In genomic region chr5:37275521-37275920, GRCh38 we compare ENCODE assay signal across 35 cellular contexts.
"Had no signal": no experiment of that assay in that cellular context is flagged by ENCODE, and none has a peak within 500 bp of the region (broad histone marks: within the 10 kb centered on the region; RNA-seq: fewer than 3 reads in every experiment).

No MANE protein-coding gene starts in this region.

- H3K4me3 ChIP-seq: adrenal gland, body of pancreas, breast epithelium had no signal

- H3K36me3 ChIP-seq: adrenal gland, brain microvascular endothelial cell, breast epithelium had no signal

- H3K27ac Mint-ChIP-seq: activated B cell treated with CpG ODN at 0.5 μM for 24 hours; activated CD4-positive, alpha-beta memory T cell treated with anti-CD3 and anti-CD28 coated beads for 36 hours; activated CD4-positive, alpha-beta T cell treated with anti-CD3 and anti-CD28 coated beads, Interleukin-2, amount 10 ng/mL, durations not matched to agents 24 days and 14 days; activated CD8-positive, alpha-beta T cell treated with anti-CD3 and anti-CD28 coated beads for 36 hours; activated naive CD4-positive, alpha-beta T cell treated with anti-CD3 and anti-CD28 coated beads for 36 hours; activated naive CD4-positive, alpha-beta T cell treated with anti-CD3 and anti-CD28 coated beads, Interleukin-2, amount 50 U/mL, for 72 hours; activated naive CD8-positive, alpha-beta T cell treated with anti-CD3 and anti-CD28 coated beads for 36 hours; activated T-cell treated with anti-CD3 and anti-CD28 coated beads, Interleukin-2, amount 50 U/mL, for 72 hours; activated T-helper 1 cell treated with anti-CD3 and anti-CD28 coated beads, Interleukin-12 subunit alpha, Interleukin-12 subunit beta, Interleukin-2, Interleukin-4 antibody, amounts not matched to agents 30 ng/mL and 10 ng/mL and 1 ng/mL, durations not matched to agents 14 hours and 24 hours and 36 hours; activated T-helper 17 cell treated with anti-CD3 and anti-CD28 coated beads, Interleukin-2, amount 50 U/mL, for 72 hours; T-helper 1 cell treated with Interleukin-12 subunit alpha and Interleukin-12 subunit beta and Interleukin-4 antibody, amounts not matched to agents 30 μg/mL and 1 μg/mL, for 36 hours; T-helper 2 cell treated with Interferon-gamma antibody and Interleukin-4, amounts not matched to agents 5 μg/mL and 100 μg/mL, for 36 hours had no signal

- H3K27me3 ChIP-seq: adrenal gland, body of pancreas, brain microvascular endothelial cell, breast epithelium had no signal

- H3K27ac ChIP-seq: adrenal gland, body of pancreas, brain microvascular endothelial cell, breast epithelium, VCaP had no signal

- H3K4me3 Mint-ChIP-seq: activated B cell treated with CpG ODN at 0.5 μM for 24 hours; activated CD4-positive, alpha-beta memory T cell treated with anti-CD3 and anti-CD28 coated beads for 36 hours; activated CD4-positive, alpha-beta T cell treated with anti-CD3 and anti-CD28 coated beads, Interleukin-2, amount 10 ng/mL, durations not matched to agents 24 days and 14 days; activated CD8-positive, alpha-beta T cell treated with anti-CD3 and anti-CD28 coated beads for 36 hours; activated naive CD4-positive, alpha-beta T cell treated with anti-CD3 and anti-CD28 coated beads for 36 hours; activated naive CD8-positive, alpha-beta T cell treated with anti-CD3 and anti-CD28 coated beads for 36 hours; activated T-cell treated with anti-CD3 and anti-CD28 coated beads, Interleukin-2, amount 50 U/mL, for 4 hours; activated T-cell treated with anti-CD3 and anti-CD28 coated beads, Interleukin-2, amount 50 U/mL, for 72 hours; activated T-helper 1 cell treated with anti-CD3 and anti-CD28 coated beads, Interleukin-12 subunit alpha, Interleukin-12 subunit beta, Interleukin-2, Interleukin-4 antibody, amounts not matched to agents 30 ng/mL and 10 ng/mL and 1 ng/mL, durations not matched to agents 14 hours and 24 hours and 36 hours; activated T-helper 17 cell treated with anti-CD3 and anti-CD28 coated beads, Interleukin-2, amount 50 U/mL, for 72 hours; T-helper 1 cell treated with Interleukin-12 subunit alpha and Interleukin-12 subunit beta and Interleukin-4 antibody, amounts not matched to agents 30 μg/mL and 1 μg/mL, for 36 hours; T-helper 2 cell treated with Interferon-gamma antibody and Interleukin-4, amounts not matched to agents 5 μg/mL and 100 μg/mL, for 36 hours had no signal

- H3K36me3 Mint-ChIP-seq: activated naive CD8-positive, alpha-beta T cell treated with anti-CD3 and anti-CD28 coated beads for 36 hours had no signal

- H3K4me1 ChIP-seq: adrenal gland, body of pancreas, breast epithelium had no signal

- H3K27me3 Mint-ChIP-seq: activated B cell treated with CpG ODN at 0.5 μM for 24 hours; activated CD4-positive, alpha-beta memory T cell treated with anti-CD3 and anti-CD28 coated beads for 36 hours; activated CD4-positive, alpha-beta T cell treated with anti-CD3 and anti-CD28 coated beads, Interleukin-2, amount 10 ng/mL, durations not matched to agents 24 days and 14 days; activated CD8-positive, alpha-beta T cell treated with anti-CD3 and anti-CD28 coated beads for 36 hours; activated T-helper 17 cell treated with anti-CD3 and anti-CD28 coated beads, Interleukin-2, amount 50 U/mL, for 72 hours had no signal

- DNase-seq: activated B cell treated with CpG ODN at 0.5 μM for 24 hours; activated CD4-positive, alpha-beta memory T cell treated with anti-CD3 and anti-CD28 coated beads for 36 hours; activated CD4-positive, alpha-beta T cell treated with anti-CD3 and anti-CD28 coated beads for 4 hours; activated CD4-positive, alpha-beta T cell treated with anti-CD3 and anti-CD28 coated beads, Interleukin-2, amount 10 ng/mL, durations not matched to agents 24 days and 14 days; activated CD4-positive, alpha-beta T cell treated with anti-CD3 and anti-CD28 coated beads, Interleukin-2, amount 50 U/mL, for 1 hour; activated CD4-positive, alpha-beta T cell treated with anti-CD3 and anti-CD28 coated beads, Interleukin-2, amount 50 U/mL, for 4 hours; activated CD4-positive, CD25-positive, alpha-beta regulatory T cell treated with anti-CD3 and anti-CD28 coated beads, Interleukin-2, amount 50 U/mL, for 72 hours; activated CD8-positive, alpha-beta memory T cell treated with anti-CD3 and anti-CD28 coated beads, Interleukin-2, amount 50 U/mL, for 4 hours; activated CD8-positive, alpha-beta T cell treated with anti-CD3 and anti-CD28 coated beads for 36 hours; activated effector memory CD4-positive, alpha-beta T cell treated with anti-CD3 and anti-CD28 coated beads, Interleukin-2, amount 50 U/mL, for 16 hours; activated gamma-delta T cell treated with Interleukin-2 at 50 U/mL for 16 hours; activated naive CD4-positive, alpha-beta T cell; activated naive CD4-positive, alpha-beta T cell treated with anti-CD3 and anti-CD28 coated beads for 36 hours; activated naive CD4-positive, alpha-beta T cell treated with anti-CD3 and anti-CD28 coated beads, Interleukin-2, amount 50 U/mL, for 16 hours; activated naive CD8-positive, alpha-beta T cell treated with anti-CD3 and anti-CD28 coated beads for 36 hours; activated T-cell treated with anti-CD3 and anti-CD28 coated beads for 4 hours; activated T-cell treated with anti-CD3 and anti-CD28 coated beads, Interleukin-2, amount 50 U/mL, for 1 hour; activated T-cell treated with anti-CD3 and anti-CD28 coated beads, Interleukin-2, amount 50 U/mL, for 4 hours; activated T-cell treated with anti-CD3 and anti-CD28 coated beads, Interleukin-2, amount 50 U/mL, for 72 hours; amniotic stem cell; aorta; body of pancreas; brain microvascular endothelial cell; central memory CD4-positive, alpha-beta T cell; T-helper 1 cell; T-helper 2 cell; T-helper 9 cell had no signal

- H3K4me1 Mint-ChIP-seq: activated B cell treated with CpG ODN at 0.5 μM for 24 hours; activated CD4-positive, alpha-beta T cell treated with anti-CD3 and anti-CD28 coated beads, Interleukin-2, amount 10 ng/mL, durations not matched to agents 24 days and 14 days; activated naive CD8-positive, alpha-beta T cell treated with anti-CD3 and anti-CD28 coated beads for 36 hours; activated T-helper 17 cell treated with anti-CD3 and anti-CD28 coated beads, Interleukin-2, amount 50 U/mL, for 72 hours had no signal

- H3K9me3 ChIP-seq: adrenal gland had no signal

- ATAC-seq: activated CD8-positive, alpha-beta T cell treated with anti-CD3 and anti-CD28 coated beads for 36 hours; activated naive CD4-positive, alpha-beta T cell treated with anti-CD3 and anti-CD28 coated beads, Interleukin-2, amount 50 U/mL, for 72 hours; activated T-cell treated with anti-CD3 and anti-CD28 coated beads, Interleukin-2, amount 50 U/mL, for 4 hours; activated T-cell treated with anti-CD3 and anti-CD28 coated beads, Interleukin-2, amount 50 U/mL, for 72 hours; activated T-helper 17 cell treated with anti-CD3 and anti-CD28 coated beads, Interleukin-2, amount 50 U/mL, for 72 hours; body of pancreas had no signal
